ENCODE assay signal across 8 cellular contexts in the genomic region with DNA sequence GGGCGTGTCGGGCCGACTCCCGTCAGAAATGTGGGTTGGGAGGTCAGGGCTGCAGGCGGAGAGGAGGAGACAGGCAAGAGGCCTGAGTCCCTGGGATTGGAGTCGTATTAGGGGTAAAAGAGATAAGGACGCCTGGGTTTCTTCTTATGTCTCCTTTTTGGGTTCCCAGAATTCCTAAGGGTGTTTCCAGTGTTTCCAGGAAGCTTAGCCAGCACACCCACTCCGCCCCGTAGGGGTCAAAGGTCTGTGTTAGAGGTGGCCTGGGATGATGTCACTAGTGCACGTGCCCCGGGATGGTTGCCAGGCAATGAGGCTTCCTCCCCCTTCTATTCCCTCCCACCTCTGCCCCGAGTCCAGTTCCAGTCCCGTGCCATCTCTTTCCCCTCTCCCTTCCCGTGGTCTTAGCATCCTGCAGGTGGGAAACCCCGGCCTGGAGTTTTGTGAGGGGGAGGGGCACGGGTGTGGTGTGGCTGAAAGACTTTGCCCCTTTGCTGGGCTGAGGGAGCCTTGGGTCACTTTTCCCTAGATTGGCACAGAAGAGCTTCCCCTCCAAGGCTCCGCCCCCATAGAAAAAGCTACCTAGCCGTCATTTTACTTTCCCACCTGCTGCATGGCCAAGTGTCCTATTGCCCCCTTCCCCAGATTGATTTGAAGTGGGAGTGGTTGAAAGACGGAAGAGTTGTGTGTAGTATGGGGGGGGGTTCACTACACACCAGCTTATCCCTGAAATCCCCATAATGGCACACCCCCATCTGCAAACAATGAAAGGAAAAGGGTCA.
DNase-seq lines count a peak whose midpoint lies in the region; ATAC-seq and TF ChIP-seq lines count a peak whose summit lies in the region.

No MANE protein-coding gene starts in this region.

- in situ Hi-C loops in HAP-1 (cut with MboI; ENCODE audit: low sequenced_read_pairs): no loop called here

- DNase-seq in AG08396 (ENCODE audit: low spot score) (peak; percentile 86), HAP-1 (ENCODE audit: low spot score in 2 of 2) (peak; percentile 98 to 99), NCI-H226 (peak; percentile 82), coronary artery (ENCODE audit: low spot score) (peak; percentile 94), kidney glomerular epithelial cell (lab: John Stamatoyannopoulos, UW) (peak; percentile 75)
- peak; percentile 43 to 69 for DNase-seq in stimulated activated CD4-positive, alpha-beta T cell treated with anti-CD3 and anti-CD28 coated beads, Interleukin-12 subunit alpha, Interleukin-12 subunit beta, amount 100 ng/mL, for 24 hours (ENCODE audit: low read depth in 2 of 2)

- TF ChIP-seq CTCF in VCaP (conservative IDR thresholded peaks at IDR 0.05): no peak
- TF ChIP-seq CTCF in coronary artery (IDR thresholded peaks at IDR 0.05): no peak

- 0 out of 2 replicates have a peak, but pooled peaks cover 5% of the 10 kb centered on the region for H3K36me3 ChIP-seq in HAP-1 (replicated peaks)

- H3K4me1 ChIP-seq in HAP-1: peaks cover 40% of the 10 kb centered on the region

- no peaks in the 10 kb centered on the region for H3K27me3 ChIP-seq in HAP-1 (ENCODE audit: low read depth)

- no peaks in the 10 kb centered on the region for H3K9me3 ChIP-seq in HAP-1

- peak overlapping the region; percentile 55 for H3K4me3 ChIP-seq in HAP-1
- H3K4me3 ChIP-seq in coronary artery: peak overlapping the region; percentile 83

- no peak for ATAC-seq in GM21381 (IDR thresholded peaks at IDR 0.05; ENCODE audit: unreplicated experiment)

- peak overlapping the region; percentile 94 for H3K27ac ChIP-seq in VCaP
- peak overlapping the region; percentile 98 to 99 for H3K27ac ChIP-seq in coronary artery
